Comparison of ENCODE assay signal across 1 cellular context in the genomic region with DNA sequence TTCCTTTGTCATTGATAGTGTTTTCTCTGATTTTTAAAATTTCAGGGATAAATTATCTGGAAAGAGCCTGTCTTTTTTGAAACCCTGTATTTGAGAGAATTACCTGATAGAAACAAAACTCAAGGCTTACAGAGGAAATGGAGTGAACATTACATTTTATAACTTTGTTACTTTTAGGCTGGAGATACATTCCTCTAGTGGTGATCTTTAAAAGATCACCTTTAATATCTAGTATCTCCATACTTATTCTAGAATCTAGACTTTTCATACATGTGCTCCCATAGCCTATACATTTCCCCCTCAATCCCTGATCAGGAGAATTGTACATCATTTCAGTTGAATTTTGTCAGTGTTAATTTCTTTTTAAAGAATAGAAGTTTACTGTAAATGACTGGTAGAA.
TF ChIP-seq lines count a peak whose summit lies in the region.

No MANE protein-coding gene starts in this region.

TF ChIP-seq in A549, 52 proteins besides CTCF, POLR2A, EP300 and RAD21 (continued from another document):
- TF ChIP-seq NFE2L2 (conservative IDR thresholded peaks at IDR 0.05; ENCODE audit: low read length): no peak
- no peak for TF ChIP-seq ZFP36 (IDR thresholded peaks at IDR 0.05; ENCODE audit: borderline replicate concordance, partially characterized antibody)
- no peak for TF ChIP-seq JUNB (IDR thresholded peaks at IDR 0.05)
- TF ChIP-seq TP53 (CRISPR knock-in tag; IDR thresholded peaks at IDR 0.05): no peak
- TF ChIP-seq MAZ (IDR thresholded peaks at IDR 0.05; ENCODE audit: borderline replicate concordance, low read depth, low read length): no peak
- TF ChIP-seq, protein P1, sequence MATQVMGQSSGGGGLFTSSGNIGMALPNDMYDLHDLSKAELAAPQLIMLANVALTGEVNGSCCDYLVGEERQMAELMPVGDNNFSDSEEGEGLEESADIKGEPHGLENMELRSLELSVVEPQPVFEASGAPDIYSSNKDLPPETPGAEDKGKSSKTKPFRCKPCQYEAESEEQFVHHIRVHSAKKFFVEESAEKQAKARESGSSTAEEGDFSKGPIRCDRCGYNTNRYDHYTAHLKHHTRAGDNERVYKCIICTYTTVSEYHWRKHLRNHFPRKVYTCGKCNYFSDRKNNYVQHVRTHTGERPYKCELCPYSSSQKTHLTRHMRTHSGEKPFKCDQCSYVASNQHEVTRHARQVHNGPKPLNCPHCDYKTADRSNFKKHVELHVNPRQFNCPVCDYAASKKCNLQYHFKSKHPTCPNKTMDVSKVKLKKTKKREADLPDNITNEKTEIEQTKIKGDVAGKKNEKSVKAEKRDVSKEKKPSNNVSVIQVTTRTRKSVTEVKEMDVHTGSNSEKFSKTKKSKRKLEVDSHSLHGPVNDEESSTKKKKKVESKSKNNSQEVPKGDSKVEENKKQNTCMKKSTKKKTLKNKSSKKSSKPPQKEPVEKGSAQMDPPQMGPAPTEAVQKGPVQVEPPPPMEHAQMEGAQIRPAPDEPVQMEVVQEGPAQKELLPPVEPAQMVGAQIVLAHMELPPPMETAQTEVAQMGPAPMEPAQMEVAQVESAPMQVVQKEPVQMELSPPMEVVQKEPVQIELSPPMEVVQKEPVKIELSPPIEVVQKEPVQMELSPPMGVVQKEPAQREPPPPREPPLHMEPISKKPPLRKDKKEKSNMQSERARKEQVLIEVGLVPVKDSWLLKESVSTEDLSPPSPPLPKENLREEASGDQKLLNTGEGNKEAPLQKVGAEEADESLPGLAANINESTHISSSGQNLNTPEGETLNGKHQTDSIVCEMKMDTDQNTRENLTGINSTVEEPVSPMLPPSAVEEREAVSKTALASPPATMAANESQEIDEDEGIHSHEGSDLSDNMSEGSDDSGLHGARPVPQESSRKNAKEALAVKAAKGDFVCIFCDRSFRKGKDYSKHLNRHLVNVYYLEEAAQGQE (IDR thresholded peaks at IDR 0.05): no peak
- no peak for TF ChIP-seq BHLHE40 (IDR thresholded peaks at IDR 0.05; ENCODE audit: low read depth, low read length)
- TF ChIP-seq RNF2 (IDR thresholded peaks at IDR 0.05; ENCODE audit: borderline replicate concordance, low read depth): no peak
- no peak for TF ChIP-seq CEBPB (IDR thresholded peaks at IDR 0.05)
- TF ChIP-seq RCOR1 (IDR thresholded peaks at IDR 0.05; ENCODE audit: low read depth, low read length): no peak
TF ChIP-seq in A549: peak in this region for 0.
